ENCODE assay signal across 9 cellular contexts in the genomic region with DNA sequence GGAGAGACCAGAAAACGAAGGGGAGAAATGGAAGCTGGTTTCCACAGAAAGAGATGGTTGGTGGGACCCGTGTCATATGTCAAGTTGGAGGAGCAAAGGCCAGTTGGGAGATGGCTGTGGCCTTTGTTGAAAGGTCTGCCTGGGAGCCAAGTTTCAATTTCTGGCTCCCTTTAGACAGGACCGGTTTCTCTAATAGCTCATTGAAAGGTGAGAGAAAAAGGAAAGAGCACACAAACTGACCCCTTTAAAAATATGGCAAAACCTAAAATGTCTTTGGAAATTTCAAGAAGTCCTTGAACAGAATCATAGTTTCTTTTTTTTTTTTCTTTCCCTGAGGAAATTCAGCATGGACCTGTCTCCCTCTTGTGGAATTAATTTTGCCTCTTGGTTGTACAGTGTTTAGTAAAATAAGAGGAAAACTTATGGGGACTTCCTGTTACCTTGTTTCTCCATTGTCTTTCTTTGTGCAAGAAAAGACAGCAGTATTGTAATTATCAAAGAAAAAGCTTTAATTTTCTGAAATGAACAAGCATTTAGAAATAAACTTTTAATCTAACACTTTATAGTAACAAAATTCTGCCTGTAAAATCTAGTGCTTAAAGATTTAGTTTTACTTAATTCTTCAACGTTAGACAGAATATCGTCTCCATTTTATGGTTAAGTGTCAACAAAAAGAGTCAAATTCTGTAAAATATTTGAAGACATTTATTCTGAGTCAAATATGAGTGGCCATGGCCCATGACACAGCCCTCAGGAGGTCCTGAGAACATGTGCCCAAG.
DNase-seq lines count a peak whose midpoint lies in the region; ATAC-seq, FAIRE-seq and TF ChIP-seq lines count a peak whose summit lies in the region.
"Had no signal": no experiment of that assay in that cellular context is flagged by ENCODE, and none has a peak within 500 bp of the region (broad histone marks: within the 10 kb centered on the region; RNA-seq: fewer than 3 reads in every experiment).

No MANE protein-coding gene starts in this region.

- H3K9me3 ChIP-seq in GM12878 (replicated peaks; ENCODE audit: control insufficient read depth, insufficient read depth, low read length) (no peaks in the 10 kb centered on the region), uterus (no peaks in the 10 kb centered on the region)
- H3K9me3 ChIP-seq in CD4-positive, alpha-beta T cell (ENCODE audit: control insufficient read depth, low read length) = no peaks in the 10 kb centered on the region

- H3K9me3 Mint-ChIP-seq in CD4-positive, alpha-beta T cell = no peaks in the 10 kb centered on the region

- peak; percentile 45 for TF ChIP-seq RAD21 in GM12878 (IDR thresholded peaks at IDR 0.05; ENCODE audit: insufficient read depth, low read depth, low read length)

- FAIRE-seq in GM12878 (lab: Jason Lieb, UNC) = no peak

- no peak for ATAC-seq in GM12878
- peak; percentile 79 for ATAC-seq in left colon
- no peak for ATAC-seq in CD4-positive, alpha-beta T cell (ENCODE audit: poor library complexity)

- H3K9ac ChIP-seq in GM12878 (ENCODE audit: control insufficient read depth, insufficient read depth, low read length) = no peak overlapping the region

- WGBS in GM12878 (ENCODE audit: insufficient coverage, insufficient replicate concordance, low lambda C conversion rate, missing lambda C conversion rate) = 17% methylated on average over 5 of the region's 5 CpGs

- H2AFZ ChIP-seq in GM12878 (ENCODE audit: control insufficient read depth, low read depth, low read length) = no peak overlapping the region

- H3K4me1 Mint-ChIP-seq in CD4-positive, alpha-beta T cell (ENCODE audit: low read depth) = no peaks in the 10 kb centered on the region

- BruUV-seq in GM12878 (replicated peaks; lab: Mats Ljungman, UMichigan) = no TSS peak

- H3K27ac ChIP-seq in GM12878 (ENCODE audit: control insufficient read depth, insufficient read depth) = no peak overlapping the region
- peak overlapping the region in 1 of 2 donors; percentile 32 for H3K27ac ChIP-seq in uterus
- H3K27ac ChIP-seq in CD4-positive, alpha-beta T cell (ENCODE audit: low read depth, low read length) = no peak overlapping the region
- H3K27ac ChIP-seq: SK-N-MC had no signal

- no peak for TF ChIP-seq POLR2A in GM12878 (IDR thresholded peaks at IDR 0.05; ENCODE audit: low read depth, low read length)
- no peak for TF ChIP-seq POLR2A in uterus (IDR thresholded peaks at IDR 0.05)

- in situ Hi-C loops in GM12878 (cut with MboI) = no loop called here

- H3K4me3 Mint-ChIP-seq in CD4-positive, alpha-beta T cell = no peak overlapping the region

- H3K4me3 ChIP-seq in GM12878 (no peak overlapping the region), uterus (no peak overlapping the region)
- H3K4me3 ChIP-seq: SK-N-MC had no signal

- no peaks in the 10 kb centered on the region for H3K36me3 ChIP-seq in GM12878 (ENCODE audit: control insufficient read depth in 2 of 2, insufficient read depth in 2 of 2, low read length in 1 of 2)
- H3K36me3 ChIP-seq in uterus = no peaks in the 10 kb centered on the region

- H3K79me2 ChIP-seq in GM12878 (ENCODE audit: control insufficient read depth, insufficient read depth, low read length) = no peaks in the 10 kb centered on the region

- no peaks in the 10 kb centered on the region for H3K36me3 Mint-ChIP-seq in CD4-positive, alpha-beta T cell (ENCODE audit: low read depth)

- H3K4me2 ChIP-seq in GM12878 (ENCODE audit: control insufficient read depth, insufficient read depth) = no peak overlapping the region

- RAD21 ChIA-PET in GM12878 (lab: Charles Lee; ENCODE audit: unreplicated experiment) = interaction anchor here (0.8 kb wide), 1 partner anchor 311 kb away, joined by 3 read pairs; no protein-coding TSS in a partner anchor

- H3K27ac Mint-ChIP-seq in CD4-positive, alpha-beta T cell = no peak overlapping the region

- H3K4me1 ChIP-seq in GM12878 (ENCODE audit: control insufficient read depth, insufficient read depth, low read length) (no peaks in the 10 kb centered on the region), uterus (no peaks in the 10 kb centered on the region)

- H4K20me1 ChIP-seq in GM12878 (ENCODE audit: control insufficient read depth, insufficient read depth) = no peaks in the 10 kb centered on the region

- POLR2A ChIA-PET in GM12878 (lab: Charles Lee) = no interaction called here
- POLR2A ChIA-PET in CD4-positive, alpha-beta T cell (lab: Charles Lee) = no interaction called here

- SMC1A ChIA-PET in GM12878 (lab: Charles Lee; ENCODE audit: uncharacterized antibody, unreplicated experiment) = interaction anchor here (0.6 to 1.4 kb wide), 6 partner anchors 16 to 1804 kb away, joined by 3 to 4 read pairs (median 3); no protein-coding TSS in a partner anchor

- DNase-seq in NOMO-1 treated with DMSO at 0.1 percent for 48 hours (lab: John Stamatoyannopoulos, UW; ENCODE audit: unreplicated experiment) = peak; percentile 22
- no peak for DNase-seq in NOMO-1 treated with dmso at 0.1 percent for 144 hours (lab: John Stamatoyannopoulos, UW; ENCODE audit: unreplicated experiment)
- no peak for DNase-seq in GM12878 (ENCODE audit: low read depth, low spot score)
- DNase-seq in left colon = no peak
- no peak for DNase-seq in uterus
- DNase-seq in iPS-NIHi7 (ENCODE audit: extremely low spot score) = no peak
- no peak for DNase-seq in CD4-positive, alpha-beta T cell
- no peak for DNase-seq in posterior vena cava (ENCODE audit: low spot score)

- TF ChIP-seq EP300 in GM12878 (IDR thresholded peaks at IDR 0.05; ENCODE audit: borderline replicate concordance in 1 of 2, control insufficient read depth in 1 of 2, low read depth in 2 of 2, low read length in 2 of 2) = no peak

- H3K27me3 ChIP-seq in GM12878 (replicated peaks in 1 of 2; ENCODE audit: control insufficient read depth in 2 of 2, insufficient read depth in 2 of 2, low read length in 1 of 2) = no peaks in the 10 kb centered on the region; a peak in 2 of 4 replicates
- H3K27me3 ChIP-seq in uterus = no peaks in the 10 kb centered on the region
- no peaks in the 10 kb centered on the region for H3K27me3 ChIP-seq in CD4-positive, alpha-beta T cell (ENCODE audit: control insufficient read depth, insufficient read depth, low read length)

- intact Hi-C loops in GM12878 (cut with micrococcal nuclease; ENCODE audit: unreplicated experiment) = no loop called here
- intact Hi-C loops in left colon (cut with DNase I, micrococcal nuclease) = loop anchor here in 1 of 2 donors (5.0 kb wide), 1 partner anchor 334 kb away; no protein-coding TSS in a partner anchor
- intact Hi-C loops in uterus (cut with DNase I; ENCODE audit: low total_unique reads) = loop anchor here (10.0 kb wide), 1 partner anchor 267 kb away; no protein-coding TSS in a partner anchor
- intact Hi-C loops in CD4-positive, alpha-beta T cell (cut with DNase I, micrococcal nuclease) = no loop called here
- intact Hi-C loops in posterior vena cava (cut with DNase I) = loop anchor here (5.0 to 10.0 kb wide), 3 partner anchors 257 to 337 kb away; a partner anchor contains a TSS

- peak in 1 of 3 experiments; percentile 15; a peak in 1 of 6 replicates for TF ChIP-seq CTCF in GM12878 (IDR thresholded peaks at IDR 0.05 in 2 of 3, conservative IDR thresholded peaks at IDR 0.05 in 1 of 3; ENCODE audit: control insufficient read depth in 2 of 3, extremely low read depth in 1 of 3, insufficient read depth in 1 of 3, low read depth in 3 of 3, low read length in 3 of 3)
- TF ChIP-seq CTCF in uterus (IDR thresholded peaks at IDR 0.05) = peak; percentile 46 to 72 (median 58)
- TF ChIP-seq CTCF in CD4-positive, alpha-beta T cell (IDR thresholded peaks at IDR 0.05) = no peak

- CTCF ChIA-PET in GM12878 (lab: Yijun Ruan, JAX) = interaction anchor here (0.6 to 1.1 kb wide), 9 partner anchors 8 to 661 kb away, joined by 3 to 5 read pairs (median 4); no protein-coding TSS in a partner anchor
- CTCF ChIA-PET in CD4-positive, alpha-beta T cell (lab: Charles Lee) = interaction anchor here (1.1 kb wide), 1 partner anchor 65 kb away, joined by 3 read pairs; no protein-coding TSS in a partner anchor

- H3K27me3 Mint-ChIP-seq in CD4-positive, alpha-beta T cell = peaks cover 7% of the 10 kb centered on the region

TF ChIP-seq in GM12878, 131 proteins besides CTCF, POLR2A, EP300 and RAD21 (continues in another document):
- no peak for TF ChIP-seq POU2F2 (IDR thresholded peaks at IDR 0.05; ENCODE audit: borderline replicate concordance, low read depth, low read length)
- TF ChIP-seq, protein P1, sequence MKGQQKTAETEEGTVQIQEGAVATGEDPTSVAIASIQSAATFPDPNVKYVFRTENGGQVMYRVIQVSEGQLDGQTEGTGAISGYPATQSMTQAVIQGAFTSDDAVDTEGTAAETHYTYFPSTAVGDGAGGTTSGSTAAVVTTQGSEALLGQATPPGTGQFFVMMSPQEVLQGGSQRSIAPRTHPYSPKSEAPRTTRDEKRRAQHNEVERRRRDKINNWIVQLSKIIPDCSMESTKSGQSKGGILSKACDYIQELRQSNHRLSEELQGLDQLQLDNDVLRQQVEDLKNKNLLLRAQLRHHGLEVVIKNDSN (IDR thresholded peaks at IDR 0.05; ENCODE audit: borderline replicate concordance, extremely low read length, insufficient read depth, low read depth, low read length) = no peak
- no peak for TF ChIP-seq CBFB (IDR thresholded peaks at IDR 0.05; ENCODE audit: low read depth)
- TF ChIP-seq ZBED1 (IDR thresholded peaks at IDR 0.05; ENCODE audit: borderline replicate concordance) = no peak
- TF ChIP-seq ZNF384 (IDR thresholded peaks at IDR 0.05; ENCODE audit: borderline replicate concordance, low read depth, low read length) = peak; percentile 47; the same call in 1 of the 2 replicates
- peak; percentile 22; the same call in 1 of the 2 replicates for TF ChIP-seq SMC3 (IDR thresholded peaks at IDR 0.05; ENCODE audit: borderline replicate concordance, low read length)

Comparison
In these comparisons a context has a peak if more than half of its experiments do, and no peak if none do; other contexts are left out.
1. intact Hi-C loops: an anchor here in uterus (10.0 kb wide) and posterior vena cava (5.0 to 10.0 kb wide); none called in GM12878 and CD4-positive, alpha-beta T cell.